ENCODE assay signal across 13 cellular contexts in the genomic region with DNA sequence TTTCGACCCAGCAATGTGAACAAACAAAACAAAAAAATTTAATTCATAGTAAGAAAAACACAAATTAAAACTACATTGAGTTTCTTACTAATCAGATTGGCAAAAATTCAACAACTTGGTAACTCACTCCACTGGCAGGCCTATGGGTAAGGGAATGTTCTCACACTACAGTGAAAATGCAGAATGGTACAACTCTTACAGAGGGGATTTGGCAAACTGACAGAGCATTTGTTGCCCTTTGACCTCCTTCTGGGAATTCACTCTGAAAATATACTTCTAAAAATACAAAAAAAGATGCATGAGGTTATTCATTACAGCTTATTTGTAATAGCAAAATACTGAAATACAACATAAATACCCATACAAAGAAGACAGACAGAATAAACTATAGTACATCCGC.
"Had no signal": no experiment of that assay in that cellular context is flagged by ENCODE, and none has a peak within 500 bp of the region (broad histone marks: within the 10 kb centered on the region; RNA-seq: fewer than 3 reads in every experiment).

No MANE protein-coding gene starts in this region.

- H2AFZ ChIP-seq: parathyroid adenoma had no signal

- H3K4me3 ChIP-seq: adrenal gland, body of pancreas, dorsolateral prefrontal cortex, gastrocnemius medialis, heart right ventricle, tibial nerve, vagina had no signal

- H3K9me3 ChIP-seq: adrenal gland, body of pancreas, gastrocnemius medialis, heart right ventricle, tibial nerve, vagina had no signal

- H3K27me3 ChIP-seq: adrenal gland, body of pancreas, dorsolateral prefrontal cortex, gastrocnemius medialis, heart right ventricle, tibial nerve, vagina had no signal

- DNase-seq: body of pancreas, dorsolateral prefrontal cortex, gastrocnemius medialis, left ventricle myocardium superior, retina had no signal

- H3K4me1 ChIP-seq: adrenal gland, body of pancreas, gastrocnemius medialis, parathyroid adenoma, vagina had no signal

- H3K27ac ChIP-seq: adrenal gland, body of pancreas, dorsolateral prefrontal cortex, gastrocnemius medialis, heart right ventricle, parathyroid adenoma, tibial nerve, vagina had no signal

- ATAC-seq: body of pancreas; esophagus mucosa; gastrocnemius medialis; stimulated activated memory B cell treated with anti-CD40 and anti-IgM and Interleukin-4, amounts not matched to agents 10 μg/mL and 1 μg/mL and 100 μg/mL, for 72 hours had no signal

- FAIRE-seq: endometrium had no signal

- H3K36me3 ChIP-seq: adrenal gland, gastrocnemius medialis, tibial nerve, vagina had no signal

- H3K79me2 ChIP-seq: parathyroid adenoma had no signal

- H3K9ac ChIP-seq: parathyroid adenoma had no signal
